Comparison of ENCODE assay signal across 1 cellular context in the genomic region with DNA sequence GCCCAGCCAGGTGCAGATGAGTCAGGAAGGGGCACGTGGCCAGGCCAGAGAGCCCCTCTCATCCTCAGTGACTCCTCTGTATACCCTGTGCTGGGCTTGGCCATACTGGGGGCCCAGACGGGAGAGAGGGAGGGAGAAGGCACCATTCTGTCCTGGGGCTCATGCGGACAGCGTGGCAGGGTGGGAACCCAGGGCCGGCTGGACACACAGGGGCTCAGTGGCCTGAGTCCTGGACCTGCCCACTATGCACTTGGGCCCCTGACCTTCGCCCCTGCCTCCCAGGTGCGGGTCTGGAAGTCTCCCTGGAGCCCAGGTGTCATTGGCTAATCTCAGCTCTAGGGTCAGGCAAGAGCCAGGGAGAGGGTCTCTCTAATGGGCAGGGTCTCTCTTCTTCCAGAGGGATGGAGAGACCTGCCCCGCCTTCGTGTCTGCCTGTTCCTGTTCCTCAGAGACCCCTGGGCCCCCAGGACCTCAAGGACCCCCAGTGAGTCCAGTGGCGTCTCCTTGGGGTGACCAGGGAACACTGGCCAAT.
TF ChIP-seq lines count a peak whose summit lies in the region.

No MANE protein-coding gene starts in this region.

TF ChIP-seq in HepG2, 621 proteins besides CTCF, POLR2A, EP300 and RAD21:
- TF ChIP-seq ZNF138 (CRISPR knock-in tag; IDR thresholded peaks at IDR 0.05; ENCODE audit: low read depth) (no peak), ZNF383 (CRISPR knock-in tag; IDR thresholded peaks at IDR 0.05; ENCODE audit: borderline replicate concordance) (no peak), TAF1 (CRISPR knock-in tag; IDR thresholded peaks at IDR 0.05) (0 out of 2 replicates have a peak, but pooled peaks have one; percentile 10)
